In the genomic region with DNA sequence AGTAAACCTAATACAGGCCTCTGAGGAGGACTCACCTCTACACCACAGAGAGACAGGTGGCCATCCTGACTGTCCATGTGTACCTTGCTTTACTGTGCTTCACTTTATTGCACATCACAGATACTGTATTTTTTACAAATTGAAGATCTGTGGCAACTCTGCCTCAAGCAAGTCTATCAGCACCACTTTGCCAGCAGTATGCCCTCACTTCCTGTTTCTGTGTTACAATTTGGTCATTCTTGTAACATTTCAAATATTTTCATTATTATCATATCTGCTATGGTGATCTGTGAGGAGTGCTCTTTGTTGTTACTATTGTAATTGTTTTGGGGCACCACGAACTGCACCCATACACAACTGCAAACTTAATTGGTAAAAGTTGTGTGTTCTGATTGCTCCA, we compare ENCODE assay signal across 13 cellular contexts.
A peak's percentile ranks its signal among the peaks of the same experiment; 100 is the strongest.
DNase-seq lines count a peak whose midpoint lies in the region; ATAC-seq and TF ChIP-seq lines count a peak whose summit lies in the region.
"Had no signal": no experiment of that assay in that cellular context is flagged by ENCODE, and none has a peak within 500 bp of the region (broad histone marks: within the 10 kb centered on the region; RNA-seq: fewer than 3 reads in every experiment).

No MANE protein-coding gene starts in this region.

- no peak overlapping the region for H3K4me3 Mint-ChIP-seq in WTC11

- POLR2A ChIA-PET in WTC11 (lab: Charles Lee) = no interaction called here

- no peak for TF ChIP-seq POLR2A in vagina (IDR thresholded peaks at IDR 0.05)

- peaks cover 16% of the 10 kb centered on the region for H3K9me3 Mint-ChIP-seq in WTC11

- H3K9ac ChIP-seq in iPS-18a (ENCODE audit: low read length) = no peak overlapping the region
- H3K9ac ChIP-seq: parathyroid adenoma had no signal

- TF ChIP-seq CTCF in AG10803 (conservative IDR thresholded peaks at IDR 0.05; ENCODE audit: low read length) = no peak
- no peak for TF ChIP-seq CTCF in WTC11 (IDR thresholded peaks at IDR 0.05)
- no peak for TF ChIP-seq CTCF in vagina (IDR thresholded peaks at IDR 0.05)

- intact Hi-C loops in vagina (cut with DNase I) = no loop called here

- DNase-seq in AG10803 (ENCODE audit: low read depth) = peak; percentile 39
- peak; percentile 42 for DNase-seq in EL
- no peak for DNase-seq in WTC11 (ENCODE audit: low spot score)
- DNase-seq in vagina (ENCODE audit: extremely low spot score in 2 of 2) = no peak
- DNase-seq in NCI-H524 treated with DMSO at 0.1 percent for 48 hours (lab: John Stamatoyannopoulos, UW) = no peak
- DNase-seq in NCI-H748 treated with DMSO at 0.1 percent for 48 hours (lab: John Stamatoyannopoulos, UW) = no peak
- DNase-seq: activated CD8-positive, alpha-beta memory T cell treated with anti-CD3 and anti-CD28 coated beads, Interleukin-2, amount 50 U/mL, for 48 hours; lower lobe of right lung; T1000 had no signal

- H3K27ac ChIP-seq in iPS-18a (ENCODE audit: low read length) (peak overlapping the region; percentile 38), vagina (no peak overlapping the region)
- H3K27ac ChIP-seq: parathyroid adenoma had no signal

- H3K27ac Mint-ChIP-seq in WTC11 = peak overlapping the region; percentile 56; the same call in 1 of the 2 replicates

- ATAC-seq in WTC11 (no peak), HG03354 (IDR thresholded peaks at IDR 0.05; ENCODE audit: poor library complexity, severe bottlenecking, unreplicated experiment) (no peak)
- ATAC-seq: lower lobe of right lung had no signal

- CTCF ChIA-PET in WTC11 (lab: Charles Lee) = no interaction called here

- peaks cover 60% of the 10 kb centered on the region for H3K4me1 Mint-ChIP-seq in WTC11

- H3K27me3 Mint-ChIP-seq in WTC11 (ENCODE audit: low read depth) = no peaks in the 10 kb centered on the region

- H3K36me3 Mint-ChIP-seq in WTC11 = peaks cover 17% of the 10 kb centered on the region

- H3K4me1 ChIP-seq in iPS-18a (ENCODE audit: control insufficient read depth, low read depth, low read length) (peaks cover 40% of the 10 kb centered on the region), vagina (peaks cover 32% of the 10 kb centered on the region)

- H3K36me3 ChIP-seq in iPS-18a (ENCODE audit: control insufficient read depth, low read depth, low read length) (no peaks in the 10 kb centered on the region), vagina (no peaks in the 10 kb centered on the region)
- H3K36me3 ChIP-seq: lower lobe of right lung had no signal

- H3K9me3 ChIP-seq in iPS-18a (ENCODE audit: control insufficient read depth, low read depth, low read length) = no peaks in the 10 kb centered on the region
- no peaks in the 10 kb centered on the region for H3K9me3 ChIP-seq in vagina
- H3K9me3 ChIP-seq: lower lobe of right lung had no signal

- H3K27me3 ChIP-seq in iPS-18a (ENCODE audit: control insufficient read depth, insufficient read depth, low read length) (no peaks in the 10 kb centered on the region), vagina (no peaks in the 10 kb centered on the region)
- H3K27me3 ChIP-seq: hepatocyte had no signal

- H3K4me3 ChIP-seq in AG10803 (ENCODE audit: low read length) (no peak overlapping the region), iPS-18a (ENCODE audit: low read length) (no peak overlapping the region), vagina (no peak overlapping the region)
- H3K4me3 ChIP-seq: hepatocyte, lower lobe of right lung had no signal

TF ChIP-seq in WTC11, 78 proteins besides CTCF, POLR2A, EP300 and RAD21:
- TF ChIP-seq TP53 (CRISPR knock-in tag; IDR thresholded peaks at IDR 0.05) (no peak), ERG (CRISPR knock-in tag; IDR thresholded peaks at IDR 0.05) (no peak), ELF4 (CRISPR knock-in tag; IDR thresholded peaks at IDR 0.05; ENCODE audit: low read depth) (no peak), CBFB (CRISPR knock-in tag; IDR thresholded peaks at IDR 0.05; ENCODE audit: low read depth) (no peak), FOXK1 (CRISPR knock-in tag; IDR thresholded peaks at IDR 0.05) (no peak), ZNF423 (CRISPR knock-in tag; IDR thresholded peaks at IDR 0.05) (no peak), E2F1 (CRISPR knock-in tag; IDR thresholded peaks at IDR 0.05) (no peak), TEAD4 (CRISPR knock-in tag; IDR thresholded peaks at IDR 0.05) (no peak), ZNF317 (CRISPR knock-in tag; IDR thresholded peaks at IDR 0.05; ENCODE audit: borderline replicate concordance, low read depth) (no peak), ZNF263 (CRISPR knock-in tag; IDR thresholded peaks at IDR 0.05; ENCODE audit: low read depth) (no peak), SOX15 (CRISPR knock-in tag; IDR thresholded peaks at IDR 0.05) (no peak), TCF7 (CRISPR knock-in tag; IDR thresholded peaks at IDR 0.05; ENCODE audit: low read depth) (no peak), ETV6 (CRISPR knock-in tag; IDR thresholded peaks at IDR 0.05) (no peak)
- TF ChIP-seq, protein P1, sequence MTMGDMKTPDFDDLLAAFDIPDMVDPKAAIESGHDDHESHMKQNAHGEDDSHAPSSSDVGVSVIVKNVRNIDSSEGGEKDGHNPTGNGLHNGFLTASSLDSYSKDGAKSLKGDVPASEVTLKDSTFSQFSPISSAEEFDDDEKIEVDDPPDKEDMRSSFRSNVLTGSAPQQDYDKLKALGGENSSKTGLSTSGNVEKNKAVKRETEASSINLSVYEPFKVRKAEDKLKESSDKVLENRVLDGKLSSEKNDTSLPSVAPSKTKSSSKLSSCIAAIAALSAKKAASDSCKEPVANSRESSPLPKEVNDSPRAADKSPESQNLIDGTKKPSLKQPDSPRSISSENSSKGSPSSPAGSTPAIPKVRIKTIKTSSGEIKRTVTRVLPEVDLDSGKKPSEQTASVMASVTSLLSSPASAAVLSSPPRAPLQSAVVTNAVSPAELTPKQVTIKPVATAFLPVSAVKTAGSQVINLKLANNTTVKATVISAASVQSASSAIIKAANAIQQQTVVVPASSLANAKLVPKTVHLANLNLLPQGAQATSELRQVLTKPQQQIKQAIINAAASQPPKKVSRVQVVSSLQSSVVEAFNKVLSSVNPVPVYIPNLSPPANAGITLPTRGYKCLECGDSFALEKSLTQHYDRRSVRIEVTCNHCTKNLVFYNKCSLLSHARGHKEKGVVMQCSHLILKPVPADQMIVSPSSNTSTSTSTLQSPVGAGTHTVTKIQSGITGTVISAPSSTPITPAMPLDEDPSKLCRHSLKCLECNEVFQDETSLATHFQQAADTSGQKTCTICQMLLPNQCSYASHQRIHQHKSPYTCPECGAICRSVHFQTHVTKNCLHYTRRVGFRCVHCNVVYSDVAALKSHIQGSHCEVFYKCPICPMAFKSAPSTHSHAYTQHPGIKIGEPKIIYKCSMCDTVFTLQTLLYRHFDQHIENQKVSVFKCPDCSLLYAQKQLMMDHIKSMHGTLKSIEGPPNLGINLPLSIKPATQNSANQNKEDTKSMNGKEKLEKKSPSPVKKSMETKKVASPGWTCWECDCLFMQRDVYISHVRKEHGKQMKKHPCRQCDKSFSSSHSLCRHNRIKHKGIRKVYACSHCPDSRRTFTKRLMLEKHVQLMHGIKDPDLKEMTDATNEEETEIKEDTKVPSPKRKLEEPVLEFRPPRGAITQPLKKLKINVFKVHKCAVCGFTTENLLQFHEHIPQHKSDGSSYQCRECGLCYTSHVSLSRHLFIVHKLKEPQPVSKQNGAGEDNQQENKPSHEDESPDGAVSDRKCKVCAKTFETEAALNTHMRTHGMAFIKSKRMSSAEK (CRISPR knock-in tag; IDR thresholded peaks at IDR 0.05; ENCODE audit: borderline replicate concordance) = no peak

Comparison
In these comparisons a context has a peak if more than half of its experiments do, and no peak if none do; other contexts are left out.
1. DNase-seq: peak in AG10803 (single experiment) and EL (single experiment); none in WTC11 (single experiment), vagina (0 of 2), NCI-H524 treated with DMSO at 0.1 percent for 48 hours (single experiment) and NCI-H748 treated with DMSO at 0.1 percent for 48 hours (single experiment).